ENCODE assay signal across 9 cellular contexts in genomic region chr22:40237788-40238424, GRCh38.
DNase-seq lines count a peak whose midpoint lies in the region; ATAC-seq, FAIRE-seq and TF ChIP-seq lines count a peak whose summit lies in the region.
"Had no signal": no experiment of that assay in that cellular context is flagged by ENCODE, and none has a peak within 500 bp of the region (broad histone marks: within the 10 kb centered on the region; RNA-seq: fewer than 3 reads in every experiment).

No MANE protein-coding gene starts in this region.

- peaks cover 87% of the 10 kb centered on the region for H3K4me1 Mint-ChIP-seq in activated T-cell treated with anti-CD3 and anti-CD28 coated beads, Interleukin-2, amount 50 U/mL, for 24 hours (ENCODE audit: low read depth)

- H3K36me3 Mint-ChIP-seq in activated T-cell treated with anti-CD3 and anti-CD28 coated beads, Interleukin-2, amount 50 U/mL, for 24 hours (ENCODE audit: low read depth), result peaks cover 16% of the 10 kb centered on the region

- H3K4me3 ChIP-seq in endothelial cell of umbilical vein (replicated peaks in 1 of 3; ENCODE audit: insufficient read depth in 1 of 3, low read depth in 1 of 3, low read length in 3 of 3), result no peak overlapping the region
- no peak overlapping the region for H3K4me3 ChIP-seq in tibial nerve

- no peaks in the 10 kb centered on the region for H3K9me3 Mint-ChIP-seq in activated T-cell treated with anti-CD3 and anti-CD28 coated beads, Interleukin-2, amount 50 U/mL, for 24 hours

- FAIRE-seq in endothelial cell of umbilical vein (lab: Jason Lieb, UNC), result no peak

- WGBS in tibial nerve, 2 donors, result 80 to 86% methylated on average over 13 of the region's 13 CpGs

- TF ChIP-seq POLR2A in endothelial cell of umbilical vein (IDR thresholded peaks at IDR 0.05; ENCODE audit: low read depth, low read length), result no peak
- no peak for TF ChIP-seq POLR2A in tibial nerve (IDR thresholded peaks at IDR 0.05)

- no peak overlapping the region for H3K9ac ChIP-seq in endothelial cell of umbilical vein (replicated peaks; ENCODE audit: extremely low read depth, insufficient read depth, low read length)

- no peaks in the 10 kb centered on the region for H3K9me1 ChIP-seq in endothelial cell of umbilical vein (replicated peaks; ENCODE audit: control insufficient read depth, extremely low read depth, insufficient read depth, low read length)

- H3K4me1 ChIP-seq in endothelial cell of umbilical vein (ENCODE audit: control insufficient read depth, extremely low read depth, insufficient read depth, low read length), result peaks cover 27% of the 10 kb centered on the region
- peaks cover 0 to 71% (median 14%) of the 10 kb centered on the region in 4 donors for H3K4me1 ChIP-seq in tibial nerve

- H3K27ac ChIP-seq in RWPE1 (peak overlapping the region; percentile 87), endothelial cell of umbilical vein (ENCODE audit: insufficient read depth, low read depth, low read length) (peak overlapping the region; percentile 44), tibial nerve (peak overlapping the region in 1 of 4 donors; percentile 65)

- H3K4me3 Mint-ChIP-seq in activated T-cell treated with anti-CD3 and anti-CD28 coated beads, Interleukin-2, amount 50 U/mL, for 24 hours, result peak overlapping the region; percentile 5

- H3K36me3 ChIP-seq in endothelial cell of umbilical vein (ENCODE audit: control insufficient read depth in 2 of 2, extremely low read depth in 1 of 2, insufficient read depth in 2 of 2, low read length in 2 of 2) (no peaks in the 10 kb centered on the region), tibial nerve (peaks cover 0 to 10% (median 0%) of the 10 kb centered on the region in 3 donors)

- H3K27me3 ChIP-seq in endothelial cell of umbilical vein (ENCODE audit: control insufficient read depth in 2 of 2, insufficient read depth in 2 of 2, low read length in 2 of 2) (no peaks in the 10 kb centered on the region), tibial nerve (no peaks in the 10 kb centered on the region)

- H4K20me1 ChIP-seq in endothelial cell of umbilical vein (replicated peaks; ENCODE audit: control insufficient read depth, extremely low read depth, insufficient read depth, low read length), result no peaks in the 10 kb centered on the region

- intact Hi-C loops in endothelial cell of umbilical vein (cut with micrococcal nuclease), result loop anchor here (2.0 kb wide), 1 partner anchor 55 kb away; no protein-coding TSS in a partner anchor

- TF ChIP-seq CTCF in RWPE1 (conservative IDR thresholded peaks at IDR 0.05; ENCODE audit: low read depth) (no peak), endothelial cell of umbilical vein (IDR thresholded peaks at IDR 0.05; ENCODE audit: extremely low read depth in 1 of 2, insufficient read depth in 1 of 2, low read depth in 1 of 2, low read length in 2 of 2) (no peak), tibial nerve (IDR thresholded peaks at IDR 0.05) (no peak)

- H3K9me3 ChIP-seq in endothelial cell of umbilical vein (replicated peaks; ENCODE audit: control insufficient read depth, insufficient read depth, low read length) (no peaks in the 10 kb centered on the region), tibial nerve (no peaks in the 10 kb centered on the region)

- CTCF ChIA-PET in RWPE1 (lab: Yijun Ruan, JAX) (no interaction called here), endothelial cell of umbilical vein (lab: Charles Lee) (no interaction called here)

- H3K4me2 ChIP-seq in endothelial cell of umbilical vein (ENCODE audit: insufficient read depth, low read length), result peak overlapping the region; percentile 43

- POLR2A ChIA-PET in RWPE1 (lab: Yijun Ruan, JAX; ENCODE audit: low non-redundant PET), result no interaction called here
- POLR2A ChIA-PET in endothelial cell of umbilical vein (lab: Charles Lee), result no interaction called here

- no peak for DNase-seq in activated T-cell treated with anti-CD3 and anti-CD28 coated beads, Interleukin-2, amount 50 U/mL, for 24 hours
- DNase-seq in activated T-cell treated with anti-CD3 and anti-CD28 coated beads for 4 hours (no peak), RWPE1 (ENCODE audit: low spot score) (no peak), endothelial cell of umbilical vein (ENCODE audit: low read depth, low spot score) (no peak), tibial nerve (ENCODE audit: low spot score in 2 of 2) (no peak), DMS53 (lab: John Stamatoyannopoulos, UW) (no peak)
- DNase-seq in stimulated activated naive CD8-positive, alpha-beta T cell treated with anti-CD3 and anti-CD28 coated beads, Interleukin-15, Interleukin-2, amounts not matched to agents 100 U/mL and 50 U/mL, for 24 hours, result peak; percentile 37
- DNase-seq: HCEC 1CT had no signal

- BruUV-seq in endothelial cell of umbilical vein (replicated peaks; lab: Mats Ljungman, UMichigan), result no TSS peak

- peak overlapping the region; percentile 82 for H3K27ac Mint-ChIP-seq in activated T-cell treated with anti-CD3 and anti-CD28 coated beads, Interleukin-2, amount 50 U/mL, for 24 hours

- peak; percentile 10 for ATAC-seq in stimulated activated naive CD8-positive, alpha-beta T cell treated with anti-CD3 and anti-CD28 coated beads, Interleukin-15, Interleukin-2, amounts not matched to agents 100 U/mL and 50 U/mL, for 24 hours
- no peak for ATAC-seq in HG02852 (IDR thresholded peaks at IDR 0.05; ENCODE audit: unreplicated experiment)

- dilution Hi-C loops in endothelial cell of umbilical vein (cut with MboI; ENCODE audit: extremely low pct_ligation_motif_present, low sequenced_read_pairs), result no loop called here

- no peak overlapping the region for H2AFZ ChIP-seq in endothelial cell of umbilical vein (ENCODE audit: low read depth, low read length)

- H3K27me3 Mint-ChIP-seq in activated T-cell treated with anti-CD3 and anti-CD28 coated beads, Interleukin-2, amount 50 U/mL, for 24 hours, result no peaks in the 10 kb centered on the region

- TF ChIP-seq EP300 in tibial nerve (IDR thresholded peaks at IDR 0.05), result no peak

- peaks cover 39% of the 10 kb centered on the region for H3K79me2 ChIP-seq in endothelial cell of umbilical vein (ENCODE audit: control insufficient read depth, insufficient read depth, low read length)

TF ChIP-seq in endothelial cell of umbilical vein, 7 proteins besides CTCF, POLR2A, EP300 and RAD21:
- TF ChIP-seq EZH2 (IDR thresholded peaks at IDR 0.05; ENCODE audit: borderline replicate concordance, low read depth, low read length, severe bottlenecking), result no peak
- TF ChIP-seq MYC (IDR thresholded peaks at IDR 0.05; ENCODE audit: low read depth, low read length), result no peak
- TF ChIP-seq POLR2AphosphoS5 (IDR thresholded peaks at IDR 0.05; ENCODE audit: insufficient read depth, low read depth, low read length), result no peak
- TF ChIP-seq GATA2 (IDR thresholded peaks at IDR 0.05; ENCODE audit: insufficient read depth, insufficient read length, low read depth, low read length), result no peak
- no peak for TF ChIP-seq FOS (IDR thresholded peaks at IDR 0.05; ENCODE audit: borderline replicate concordance, insufficient read depth, low read length)
- no peak for TF ChIP-seq MAX (IDR thresholded peaks at IDR 0.05; ENCODE audit: insufficient read depth, insufficient read length)
- no peak for TF ChIP-seq JUN (IDR thresholded peaks at IDR 0.05; ENCODE audit: borderline replicate concordance, insufficient read depth, insufficient read length, low read depth)
TF ChIP-seq in endothelial cell of umbilical vein: peak in this region for 0.
